ENCODE assay signal across 9 cellular contexts in the genomic region with DNA sequence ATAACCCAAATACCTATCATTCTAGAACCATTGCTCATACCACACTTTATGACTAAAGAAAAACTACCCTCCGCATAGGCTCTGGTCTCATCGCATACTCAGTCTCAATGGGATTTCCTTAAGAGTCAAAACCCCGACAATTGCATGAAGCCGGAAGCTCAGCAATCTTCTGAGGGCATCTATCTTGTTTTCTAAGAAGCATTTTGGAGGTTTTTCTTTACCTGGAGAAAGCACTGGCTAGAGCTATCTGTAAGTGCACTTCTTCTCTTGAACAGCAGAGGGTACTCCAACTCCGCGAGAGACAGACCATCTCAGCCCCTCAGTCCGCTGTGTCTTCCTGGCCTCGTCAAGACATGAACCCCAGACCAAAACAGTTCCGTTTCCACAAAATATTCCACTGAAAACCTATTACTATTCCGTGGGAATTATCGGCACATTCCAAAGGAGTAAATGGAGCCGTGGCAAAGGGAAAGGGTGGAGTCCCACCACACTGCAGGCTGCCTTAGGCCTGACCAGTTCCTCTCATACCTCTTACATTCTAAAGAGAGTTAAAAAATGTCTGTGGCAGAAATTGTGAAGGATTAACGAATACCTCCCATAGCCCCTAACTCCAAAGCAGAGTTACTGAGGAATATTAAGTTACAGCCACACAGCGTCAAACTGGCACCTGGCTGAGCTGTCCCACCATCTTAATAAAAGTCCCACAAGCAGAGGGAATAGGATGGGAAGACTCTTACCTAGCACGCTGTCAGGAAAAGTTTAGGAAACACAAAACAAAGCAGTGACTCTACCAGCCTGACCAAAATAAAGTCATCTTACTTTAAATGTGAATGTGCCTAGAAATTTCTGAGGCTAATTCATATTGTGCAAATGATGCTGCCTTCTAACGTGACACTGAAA.
DNase-seq lines count a peak whose midpoint lies in the region; ATAC-seq and TF ChIP-seq lines count a peak whose summit lies in the region.
"Had no signal": no experiment of that assay in that cellular context is flagged by ENCODE, and none has a peak within 500 bp of the region (broad histone marks: within the 10 kb centered on the region; RNA-seq: fewer than 3 reads in every experiment).

No MANE protein-coding gene starts in this region.

- H3K4me1 ChIP-seq in PC-9 (replicated peaks; ENCODE audit: insufficient read depth), result no peaks in the 10 kb centered on the region
- no peaks in the 10 kb centered on the region for H3K4me1 ChIP-seq in adrenal gland (replicated peaks in 1 of 2)
- H3K4me1 ChIP-seq in right cardiac atrium (ENCODE audit: control insufficient read depth, insufficient read depth, low read length), result no peaks in the 10 kb centered on the region
- H3K4me1 ChIP-seq in vagina, result peaks cover 4% of the 10 kb centered on the region

- POLR2A ChIA-PET in PC-9 (lab: Charles Lee; ENCODE audit: unreplicated experiment), result no interaction called here

- TF ChIP-seq POLR2A in adrenal gland (IDR thresholded peaks at IDR 0.05), result no peak
- TF ChIP-seq POLR2A in vagina (IDR thresholded peaks at IDR 0.05), result no peak

- H3K9me3 ChIP-seq in PC-9 (ENCODE audit: insufficient read depth, low read depth), result no peaks in the 10 kb centered on the region
- no peaks in the 10 kb centered on the region for H3K9me3 ChIP-seq in adrenal gland (replicated peaks in 1 of 3)
- no peaks in the 10 kb centered on the region for H3K9me3 ChIP-seq in right cardiac atrium (ENCODE audit: control insufficient read depth, low read length)
- no peaks in the 10 kb centered on the region for H3K9me3 ChIP-seq in vagina
- H3K9me3 ChIP-seq: neutrophil had no signal

- no peaks in the 10 kb centered on the region for H4K20me1 ChIP-seq in PC-9 (ENCODE audit: insufficient read depth)

- DNase-seq in GM04503 (ENCODE audit: low read depth) (peak; percentile 23), HT1080 (ENCODE audit: low read depth) (peak; percentile 75), PC-9 (peak; percentile 52 to 59), adrenal gland (peak; percentile 32 to 69 (median 49)), right cardiac atrium (peak in 2 of 3 donors; percentile 14 to 45), retina (peak; percentile 79), vagina (ENCODE audit: extremely low spot score in 2 of 2) (no peak)

- H3K9me2 ChIP-seq in PC-9 (ENCODE audit: insufficient read depth), result no peaks in the 10 kb centered on the region

- H3K27me3 ChIP-seq in PC-9 (ENCODE audit: insufficient read depth, low read depth) (no peaks in the 10 kb centered on the region), adrenal gland (no peaks in the 10 kb centered on the region), right cardiac atrium (ENCODE audit: control insufficient read depth, insufficient read depth) (no peaks in the 10 kb centered on the region), vagina (no peaks in the 10 kb centered on the region)
- H3K27me3 ChIP-seq: neutrophil had no signal

- H3F3A ChIP-seq in PC-9 (ENCODE audit: insufficient read depth, low read depth), result no peaks in the 10 kb centered on the region

- CTCF ChIA-PET in PC-9 (lab: Charles Lee), result interaction anchor here (0.6 to 0.8 kb wide), 3 partner anchors 39 to 836 kb away, joined by 4 to 5 read pairs (median 4); no protein-coding TSS in a partner anchor

- H3K4me3 ChIP-seq in PC-9 (peak overlapping the region; percentile 22; the same call in 1 of the 2 replicates), adrenal gland (peak overlapping the region in 1 of 4 donors; percentile 32), right cardiac atrium (ENCODE audit: low read length) (peak overlapping the region; percentile 16), vagina (no peak overlapping the region)

- H2AFZ ChIP-seq in PC-9, result peak overlapping the region; percentile 31

- intact Hi-C loops in PC-9 (cut with micrococcal nuclease; ENCODE audit: unreplicated experiment), result loop anchor here (1.0 kb wide), 1 partner anchor 727 kb away; no protein-coding TSS in a partner anchor
- intact Hi-C loops in adrenal gland (cut with DNase I), result no loop called here
- intact Hi-C loops in right cardiac atrium (cut with DNase I), result no loop called here
- intact Hi-C loops in vagina (cut with DNase I), result no loop called here

- H3K27ac ChIP-seq in PC-9 (no peak overlapping the region), adrenal gland (no peak overlapping the region), right cardiac atrium (ENCODE audit: low read length) (no peak overlapping the region), vagina (no peak overlapping the region)
- H3K27ac ChIP-seq: neutrophil had no signal

- WGBS in adrenal gland, 4 donors, result 19 to 23% (median 22%) methylated on average over 16 of the region's 16 CpGs
- WGBS in right cardiac atrium, result 24% methylated on average over 16 of the region's 16 CpGs

- peak overlapping the region; percentile 71 for H3K4me2 ChIP-seq in PC-9

- H3K79me2 ChIP-seq in PC-9 (ENCODE audit: low read depth), result no peaks in the 10 kb centered on the region

- H3K36me3 ChIP-seq in PC-9 (ENCODE audit: low read depth) (no peaks in the 10 kb centered on the region), adrenal gland (replicated peaks in 1 of 2) (no peaks in the 10 kb centered on the region), vagina (no peaks in the 10 kb centered on the region)
- H3K36me3 ChIP-seq: neutrophil had no signal

- no TSS peak for BruUV-seq in PC-9 (replicated peaks; lab: Mats Ljungman, UMichigan)

- TF ChIP-seq CTCF in PC-9 (conservative IDR thresholded peaks at IDR 0.05), result peak; percentile 98
- peak; percentile 64 to 75 (median 68) for TF ChIP-seq CTCF in adrenal gland (IDR thresholded peaks at IDR 0.05)
- TF ChIP-seq CTCF in vagina (IDR thresholded peaks at IDR 0.05), result peak in 1 of 3 experiments; percentile 38

- peak; percentile 98 for ATAC-seq in GM21576 (IDR thresholded peaks at IDR 0.05; ENCODE audit: unreplicated experiment)
- ATAC-seq in right cardiac atrium, result peak; percentile 86 to 89

Comparison
In these comparisons a context has a peak if more than half of its experiments do, and no peak if none do; other contexts are left out.
1. DNase-seq: peak in GM04503 (single experiment), HT1080 (single experiment), PC-9 (2 of 2), adrenal gland (7 of 7), right cardiac atrium (2 of 3) and retina (single experiment); none in vagina (0 of 2).
2. H3K4me3 ChIP-seq: peak in PC-9 (single experiment) and right cardiac atrium (single experiment); none in vagina (0 of 2).